8 cellular contexts compared by ENCODE assay signal in the genomic region with DNA sequence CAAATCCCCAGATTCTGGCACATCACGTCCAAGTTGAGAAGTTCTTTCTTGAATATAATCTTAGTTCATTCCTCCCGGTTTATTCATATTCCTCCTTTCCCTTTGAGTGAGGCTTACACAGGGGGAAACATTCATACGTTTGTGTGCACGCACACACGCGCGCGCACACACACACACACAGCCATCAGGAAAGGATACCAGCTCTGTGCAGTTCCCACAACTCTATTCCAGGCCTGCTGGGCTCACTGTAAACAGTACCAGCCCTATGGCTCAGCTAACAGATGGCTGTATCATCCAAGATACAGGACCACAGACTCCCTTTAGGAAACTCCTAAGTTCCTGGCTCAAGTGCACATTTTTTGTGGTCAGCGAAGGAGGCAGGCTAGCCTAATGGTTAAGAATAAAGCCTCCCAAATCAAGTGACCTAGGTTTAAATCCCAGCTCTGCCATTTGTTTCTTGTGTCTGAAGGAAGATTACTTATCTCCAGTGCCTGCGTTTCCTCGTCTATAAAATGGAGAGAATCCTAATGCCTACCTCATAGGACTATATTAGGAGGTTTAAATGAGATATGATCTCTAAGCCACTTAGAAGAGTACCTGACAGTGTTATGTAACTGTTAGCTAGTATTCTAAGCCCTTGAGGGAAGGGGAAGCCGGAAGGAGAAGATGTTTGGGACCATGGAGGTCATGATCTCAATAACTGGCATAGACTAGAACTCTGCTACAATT. TPM values are rescaled to one million over a fixed set of nuclear protein-coding genes. Genes with fewer than 3 reads are reported as not detected.
DNase-seq lines count a peak whose midpoint lies in the region; TF ChIP-seq lines count a peak whose summit lies in the region.

No MANE protein-coding gene starts in this region.

- CTCF ChIA-PET in HEK293T (lab: Yijun Ruan, JAX), result interaction anchor here (8.6 kb wide), 1 partner anchor 260 kb away, joined by 37 read pairs; a partner anchor contains a TSS

- no peak overlapping the region for H2AFZ ChIP-seq in parathyroid adenoma

- no peaks in the 10 kb centered on the region for H3K36me3 Mint-ChIP-seq in endothelial cell (ENCODE audit: low read depth, unreplicated experiment)

- H3K27ac ChIP-seq in SJCRH30 (peak overlapping the region; percentile 31), parathyroid adenoma (peak overlapping the region; percentile 59)

- TF ChIP-seq CTCF in endothelial cell (IDR thresholded peaks at IDR 0.05; ENCODE audit: unreplicated experiment), result no peak
- TF ChIP-seq CTCF in parathyroid adenoma (IDR thresholded peaks at IDR 0.05), result no peak

- H3K4me2 ChIP-seq in parathyroid adenoma (ENCODE audit: low read length), result peak overlapping the region; percentile 58

- H3K27me3 ChIP-seq in SJCRH30, result no peaks in the 10 kb centered on the region
- H3K27me3 ChIP-seq in parathyroid adenoma (ENCODE audit: control insufficient read depth, insufficient read depth, low read length), result no peaks in the 10 kb centered on the region

- H3K4me3 ChIP-seq in SJCRH30, result peak overlapping the region; percentile 69; the same call in 1 of the 2 replicates
- peak overlapping the region; percentile 64 for H3K4me3 ChIP-seq in parathyroid adenoma (ENCODE audit: low read depth, low read length)

- H3K4me3 Mint-ChIP-seq in endothelial cell (ENCODE audit: unreplicated experiment), result no peak overlapping the region

- H3K79me2 ChIP-seq in parathyroid adenoma, result peaks cover 10% of the 10 kb centered on the region

- H3K36me3 ChIP-seq in SJCRH30 (no peaks in the 10 kb centered on the region), parathyroid adenoma (ENCODE audit: control insufficient read depth, insufficient read depth, low read length) (no peaks in the 10 kb centered on the region)

- H3K27ac Mint-ChIP-seq in endothelial cell (ENCODE audit: unreplicated experiment), result peak overlapping the region; percentile 30

- peaks cover 13% of the 10 kb centered on the region for H3K27me3 Mint-ChIP-seq in endothelial cell (ENCODE audit: unreplicated experiment)

- peaks cover 39% of the 10 kb centered on the region for H3K4me1 Mint-ChIP-seq in endothelial cell (ENCODE audit: unreplicated experiment)

- H3K4me1 ChIP-seq in SJCRH30 (peaks cover 38% of the 10 kb centered on the region), parathyroid adenoma (peaks cover 18% of the 10 kb centered on the region)

- no peak overlapping the region for H3K9ac ChIP-seq in parathyroid adenoma

- POLR2A ChIA-PET in HEK293T (lab: Yijun Ruan, JAX), result interaction anchor here (1.9 to 3.2 kb wide), 2 partner anchors 126 to 260 kb away, joined by 4 to 14 read pairs; a partner anchor contains a TSS

- DNase-seq in CMK (ENCODE audit: low read depth), result peak; percentile 62
- DNase-seq in SJCRH30, result peak in 1 of 2 experiments; percentile 51
- no peak for DNase-seq in endothelial cell (ENCODE audit: low spot score)
- no peak for DNase-seq in HEK293T (ENCODE audit: extremely low spot score)
- DNase-seq in dedifferentiated amniotic fluid mesenchymal stem cell (ENCODE audit: extremely low spot score), result no peak
- no peak for DNase-seq in NCI-H128 (lab: John Stamatoyannopoulos, UW; ENCODE audit: unreplicated experiment)
- no peak for DNase-seq in activated gamma-delta T cell treated with Interleukin-2 at 50 U/mL for 16 hours

- H3K9me3 ChIP-seq in SJCRH30 (replicated peaks) (no peaks in the 10 kb centered on the region), parathyroid adenoma (ENCODE audit: control insufficient read depth, low read length) (no peaks in the 10 kb centered on the region)

- no peaks in the 10 kb centered on the region for H3K9me3 Mint-ChIP-seq in endothelial cell (ENCODE audit: unreplicated experiment)

TF ChIP-seq in HEK293T, 16 proteins besides CTCF, POLR2A, EP300 and RAD21:
- TF ChIP-seq NFRKB (IDR thresholded peaks at IDR 0.05), result no peak
- no peak for TF ChIP-seq CTBP1 (IDR thresholded peaks at IDR 0.05; ENCODE audit: borderline replicate concordance)
- no peak for TF ChIP-seq ELF4 (IDR thresholded peaks at IDR 0.05)
- TF ChIP-seq L3MBTL2 (conservative IDR thresholded peaks at IDR 0.05), result no peak
- TF ChIP-seq LEF1 (IDR thresholded peaks at IDR 0.05; ENCODE audit: borderline replicate concordance), result no peak
- no peak for TF ChIP-seq ARNT (IDR thresholded peaks at IDR 0.05)
- TF ChIP-seq SUZ12 (IDR thresholded peaks at IDR 0.05), result no peak
- TF ChIP-seq HDGF (IDR thresholded peaks at IDR 0.05; ENCODE audit: borderline replicate concordance), result no peak
- no peak for TF ChIP-seq TARDBP (IDR thresholded peaks at IDR 0.05)
- no peak for TF ChIP-seq SP1 (IDR thresholded peaks at IDR 0.05)
- TF ChIP-seq ZNF384 (IDR thresholded peaks at IDR 0.05), result no peak
- no peak for TF ChIP-seq FOXK2 (IDR thresholded peaks at IDR 0.05)

RNA-seq across cellular contexts. Expression of a gene that starts 3.7 kb away (rescaled TPM):
- 37.0 and 43.1 TPM in 2 replicates for total RNA-seq in SJCRH30 (2014; rRNA removed; shearing (Covaris generic))
- 21.9 TPM for total RNA-seq in endothelial cell (ENCODE audit: unreplicated experiment)
